ENCODE assay signal across 1 cellular context in the genomic region with DNA sequence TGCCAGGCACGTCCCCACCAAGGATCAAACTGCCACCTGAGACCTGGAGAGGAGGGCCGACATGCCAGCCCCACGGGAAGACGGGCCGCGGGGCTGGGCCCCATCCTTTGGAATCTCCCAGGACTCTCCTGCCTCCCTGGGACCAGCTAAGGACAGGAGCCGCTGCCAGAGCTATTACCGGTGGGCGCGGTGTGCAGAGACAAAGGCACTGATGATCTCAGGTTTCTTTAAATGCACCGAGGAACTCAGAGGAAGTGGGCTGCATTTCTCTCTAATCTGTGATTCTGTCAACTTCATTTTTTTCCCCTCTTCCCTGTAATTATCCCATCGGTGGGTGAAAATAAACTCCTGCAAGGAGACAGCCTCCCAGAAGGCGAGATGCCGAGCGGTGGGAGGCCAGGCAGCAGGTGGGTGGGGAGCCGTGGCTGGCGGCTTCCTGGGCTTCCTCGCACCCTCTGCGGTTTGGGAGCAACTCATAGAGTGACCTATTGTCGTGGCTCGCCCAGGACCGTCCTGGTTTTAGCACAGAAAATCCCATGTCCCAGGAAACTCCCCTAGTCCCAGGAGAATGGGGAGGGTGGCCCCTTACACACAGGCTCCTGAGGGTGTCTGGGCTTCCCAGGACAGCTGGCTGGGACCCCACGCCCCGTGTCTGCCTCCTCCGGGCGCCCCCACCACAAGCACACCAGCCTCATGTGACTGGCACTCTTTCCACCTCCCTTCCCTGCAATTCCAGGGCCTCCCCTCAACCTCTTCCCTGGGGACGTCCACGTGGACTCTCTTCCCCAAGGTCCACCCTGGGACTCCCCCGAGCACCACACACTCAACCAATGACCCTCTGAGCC.
TF ChIP-seq lines count a peak whose summit lies in the region.

No MANE protein-coding gene starts in this region.

TF ChIP-seq in GM23338, 12 proteins besides CTCF, POLR2A, EP300 and RAD21 (continued from another document):
- TF ChIP-seq, protein P1, sequence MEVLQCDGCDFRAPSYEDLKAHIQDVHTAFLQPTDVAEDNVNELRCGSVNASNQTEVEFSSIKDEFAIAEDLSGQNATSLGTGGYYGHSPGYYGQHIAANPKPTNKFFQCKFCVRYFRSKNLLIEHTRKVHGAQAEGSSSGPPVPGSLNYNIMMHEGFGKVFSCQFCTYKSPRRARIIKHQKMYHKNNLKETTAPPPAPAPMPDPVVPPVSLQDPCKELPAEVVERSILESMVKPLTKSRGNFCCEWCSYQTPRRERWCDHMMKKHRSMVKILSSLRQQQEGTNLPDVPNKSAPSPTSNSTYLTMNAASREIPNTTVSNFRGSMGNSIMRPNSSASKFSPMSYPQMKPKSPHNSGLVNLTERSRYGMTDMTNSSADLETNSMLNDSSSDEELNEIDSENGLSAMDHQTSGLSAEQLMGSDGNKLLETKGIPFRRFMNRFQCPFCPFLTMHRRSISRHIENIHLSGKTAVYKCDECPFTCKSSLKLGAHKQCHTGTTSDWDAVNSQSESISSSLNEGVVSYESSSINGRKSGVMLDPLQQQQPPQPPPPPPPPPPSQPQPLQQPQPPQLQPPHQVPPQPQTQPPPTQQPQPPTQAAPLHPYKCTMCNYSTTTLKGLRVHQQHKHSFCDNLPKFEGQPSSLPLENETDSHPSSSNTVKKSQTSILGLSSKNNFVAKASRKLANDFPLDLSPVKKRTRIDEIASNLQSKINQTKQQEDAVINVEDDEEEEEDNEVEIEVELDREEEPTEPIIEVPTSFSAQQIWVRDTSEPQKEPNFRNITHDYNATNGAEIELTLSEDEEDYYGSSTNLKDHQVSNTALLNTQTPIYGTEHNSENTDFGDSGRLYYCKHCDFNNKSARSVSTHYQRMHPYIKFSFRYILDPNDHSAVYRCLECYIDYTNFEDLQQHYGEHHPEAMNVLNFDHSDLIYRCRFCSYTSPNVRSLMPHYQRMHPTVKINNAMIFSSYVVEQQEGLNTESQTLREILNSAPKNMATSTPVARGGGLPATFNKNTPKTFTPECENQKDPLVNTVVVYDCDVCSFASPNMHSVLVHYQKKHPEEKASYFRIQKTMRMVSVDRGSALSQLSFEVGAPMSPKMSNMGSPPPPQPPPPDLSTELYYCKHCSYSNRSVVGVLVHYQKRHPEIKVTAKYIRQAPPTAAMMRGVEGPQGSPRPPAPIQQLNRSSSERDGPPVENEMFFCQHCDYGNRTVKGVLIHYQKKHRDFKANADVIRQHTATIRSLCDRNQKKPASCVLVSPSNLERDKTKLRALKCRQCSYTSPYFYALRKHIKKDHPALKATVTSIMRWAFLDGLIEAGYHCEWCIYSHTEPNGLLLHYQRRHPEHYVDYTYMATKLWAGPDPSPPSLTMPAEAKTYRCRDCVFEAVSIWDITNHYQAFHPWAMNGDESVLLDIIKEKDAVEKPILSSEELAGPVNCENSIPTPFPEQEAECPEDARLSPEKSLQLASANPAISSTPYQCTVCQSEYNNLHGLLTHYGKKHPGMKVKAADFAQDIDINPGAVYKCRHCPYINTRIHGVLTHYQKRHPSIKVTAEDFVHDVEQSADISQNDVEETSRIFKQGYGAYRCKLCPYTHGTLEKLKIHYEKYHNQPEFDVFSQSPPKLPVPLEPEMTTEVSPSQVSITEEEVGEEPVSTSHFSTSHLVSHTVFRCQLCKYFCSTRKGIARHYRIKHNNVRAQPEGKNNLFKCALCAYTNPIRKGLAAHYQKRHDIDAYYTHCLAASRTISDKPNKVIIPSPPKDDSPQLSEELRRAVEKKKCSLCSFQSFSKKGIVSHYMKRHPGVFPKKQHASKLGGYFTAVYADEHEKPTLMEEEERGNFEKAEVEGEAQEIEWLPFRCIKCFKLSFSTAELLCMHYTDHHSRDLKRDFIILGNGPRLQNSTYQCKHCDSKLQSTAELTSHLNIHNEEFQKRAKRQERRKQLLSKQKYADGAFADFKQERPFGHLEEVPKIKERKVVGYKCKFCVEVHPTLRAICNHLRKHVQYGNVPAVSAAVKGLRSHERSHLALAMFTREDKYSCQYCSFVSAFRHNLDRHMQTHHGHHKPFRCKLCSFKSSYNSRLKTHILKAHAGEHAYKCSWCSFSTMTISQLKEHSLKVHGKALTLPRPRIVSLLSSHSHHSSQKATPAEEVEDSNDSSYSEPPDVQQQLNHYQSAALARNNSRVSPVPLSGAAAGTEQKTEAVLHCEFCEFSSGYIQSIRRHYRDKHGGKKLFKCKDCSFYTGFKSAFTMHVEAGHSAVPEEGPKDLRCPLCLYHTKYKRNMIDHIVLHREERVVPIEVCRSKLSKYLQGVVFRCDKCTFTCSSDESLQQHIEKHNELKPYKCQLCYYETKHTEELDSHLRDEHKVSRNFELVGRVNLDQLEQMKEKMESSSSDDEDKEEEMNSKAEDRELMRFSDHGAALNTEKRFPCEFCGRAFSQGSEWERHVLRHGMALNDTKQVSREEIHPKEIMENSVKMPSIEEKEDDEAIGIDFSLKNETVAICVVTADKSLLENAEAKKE (CRISPR knock-in tag; IDR thresholded peaks at IDR 0.05): no peak
- TF ChIP-seq EZH2 (IDR thresholded peaks at IDR 0.05; ENCODE audit: low read depth, unreplicated experiment) (no peak), CREB1 (CRISPR knock-in tag; IDR thresholded peaks at IDR 0.05; ENCODE audit: low read depth) (no peak), POLR2AphosphoS5 (IDR thresholded peaks at IDR 0.05; ENCODE audit: low read depth) (no peak), REST (IDR thresholded peaks at IDR 0.05; ENCODE audit: unreplicated experiment) (no peak), ZNF114 (CRISPR knock-in tag; IDR thresholded peaks at IDR 0.05) (no peak), NANOG (IDR thresholded peaks at IDR 0.05; ENCODE audit: borderline replicate concordance) (no peak), ZNF331 (CRISPR knock-in tag; IDR thresholded peaks at IDR 0.05; ENCODE audit: low read depth) (no peak), JUNB (IDR thresholded peaks at IDR 0.05; ENCODE audit: unreplicated experiment) (no peak)
